17 cellular contexts compared by ENCODE assay signal in the genomic region with DNA sequence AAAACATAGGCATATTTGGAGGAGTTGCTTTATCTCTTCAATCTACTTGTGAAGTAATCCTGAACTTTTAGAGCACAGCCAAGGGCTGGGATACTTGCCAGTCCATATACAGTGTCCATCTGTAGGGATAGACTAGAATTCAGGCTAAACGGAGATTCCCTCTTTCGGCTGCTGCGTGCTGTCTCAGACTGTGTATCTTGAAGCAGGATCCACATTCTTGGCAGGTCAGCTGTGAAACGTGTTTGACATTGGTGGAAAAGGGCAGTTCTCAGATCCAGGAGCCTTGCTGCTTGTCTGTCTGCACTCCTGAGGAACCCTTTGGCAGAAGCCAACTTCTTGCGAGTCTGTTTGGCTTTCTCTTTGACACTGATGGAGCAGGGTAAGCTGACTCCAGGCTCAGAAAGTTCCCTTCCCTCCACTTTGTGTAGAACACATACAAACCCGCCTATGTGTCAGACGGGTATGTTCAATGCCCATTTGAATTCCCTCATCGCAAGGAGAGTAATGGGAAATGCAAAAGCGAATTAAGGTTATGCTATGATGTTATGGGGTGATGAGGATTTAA.
"Had no signal": no experiment of that assay in that cellular context is flagged by ENCODE, and none has a peak within 500 bp of the region (broad histone marks: within the 10 kb centered on the region; RNA-seq: fewer than 3 reads in every experiment).

No MANE protein-coding gene starts in this region.

- H3K27ac ChIP-seq: hepatocyte, lower lobe of right lung, right atrium auricular region, skin epidermis, suprapubic skin had no signal

- H3K4me3 ChIP-seq: hepatocyte, lower lobe of right lung, right atrium auricular region, skin epidermis, suprapubic skin had no signal

- H3K4me1 ChIP-seq: lower lobe of right lung, right atrium auricular region, suprapubic skin had no signal

- ATAC-seq: activated CD8-positive, alpha-beta T cell treated with anti-CD3 and anti-CD28 coated beads for 36 hours; esophagus mucosa; left colon; lower lobe of right lung; SK-N-SH treated with all-trans-retinoic acid at 6 μM for 48 hours; T-cell had no signal

- DNase-seq: activated CD4-positive, alpha-beta T cell treated with anti-CD3 and anti-CD28 coated beads, Interleukin-2, amount 10 ng/mL, durations not matched to agents 24 days and 14 days; activated CD8-positive, alpha-beta T cell treated with anti-CD3 and anti-CD28 coated beads for 36 hours; activated naive CD4-positive, alpha-beta T cell treated with anti-CD3 and anti-CD28 coated beads for 36 hours; activated T-cell treated with anti-CD3 and anti-CD28 coated beads, Interleukin-2, amount 50 U/mL, for 24 hours; aorta; effector CD4-positive, alpha-beta T cell; left colon; lower lobe of right lung; nephron progenitor cell; nucleus accumbens; T-cell had no signal

- H3K9me3 ChIP-seq: lower lobe of right lung, right atrium auricular region, suprapubic skin had no signal

- H3K27me3 ChIP-seq: hepatocyte, right atrium auricular region, suprapubic skin had no signal

- H3K36me3 ChIP-seq: lower lobe of right lung, right atrium auricular region, suprapubic skin had no signal
